Comparison of ENCODE assay signal across 8 cellular contexts in genomic region chr1:6491076-6491449, GRCh38. TPM values are rescaled to one million over a fixed set of nuclear protein-coding genes. Genes with fewer than 3 reads are reported as not detected.
DNase-seq lines count a peak whose midpoint lies in the region; ATAC-seq, FAIRE-seq and TF ChIP-seq lines count a peak whose summit lies in the region.

No MANE protein-coding gene starts in this region.

- peak overlapping the region; percentile 87 for H2AFZ ChIP-seq in astrocyte (ENCODE audit: low read depth, low read length)

- H3K9me3 Mint-ChIP-seq in activated T-cell treated with anti-CD3 and anti-CD28 coated beads, Interleukin-2, amount 50 U/mL, for 4 hours: no peaks in the 10 kb centered on the region
- H3K9me3 Mint-ChIP-seq in astrocyte (ENCODE audit: unreplicated experiment): no peaks in the 10 kb centered on the region

- H3K27me3 Mint-ChIP-seq in activated T-cell treated with anti-CD3 and anti-CD28 coated beads, Interleukin-2, amount 50 U/mL, for 4 hours (ENCODE audit: low read depth): peaks cover 7% of the 10 kb centered on the region
- no peaks in the 10 kb centered on the region for H3K27me3 Mint-ChIP-seq in astrocyte (ENCODE audit: low read depth, unreplicated experiment)

- H3K36me3 Mint-ChIP-seq in activated T-cell treated with anti-CD3 and anti-CD28 coated beads, Interleukin-2, amount 50 U/mL, for 4 hours (ENCODE audit: insufficient read depth): no peaks in the 10 kb centered on the region
- peaks cover 2% of the 10 kb centered on the region for H3K36me3 Mint-ChIP-seq in astrocyte (ENCODE audit: low read depth, unreplicated experiment)

- peaks cover 51% of the 10 kb centered on the region for H3K79me2 ChIP-seq in astrocyte (ENCODE audit: insufficient read depth, low read length)

- H3K4me1 ChIP-seq in astrocyte (ENCODE audit: insufficient read depth, low read length) (peaks cover 49% of the 10 kb centered on the region), liver (ENCODE audit: control insufficient read depth in 4 of 4, insufficient read depth in 4 of 4, low read length in 3 of 4) (peaks cover 4 to 24% (median 15%) of the 10 kb centered on the region in 4 donors), tibial nerve (peaks cover 0 to 61% (median 14%) of the 10 kb centered on the region in 4 donors)

- no peak for TF ChIP-seq EP300 in tibial nerve (IDR thresholded peaks at IDR 0.05)

- H4K20me1 ChIP-seq in astrocyte (ENCODE audit: insufficient read depth, low read length): peaks cover 6% of the 10 kb centered on the region

- H3K4me1 Mint-ChIP-seq in activated T-cell treated with anti-CD3 and anti-CD28 coated beads, Interleukin-2, amount 50 U/mL, for 4 hours (ENCODE audit: low read depth): peaks cover 24% of the 10 kb centered on the region
- H3K4me1 Mint-ChIP-seq in astrocyte (ENCODE audit: low read depth, unreplicated experiment): peaks cover 10% of the 10 kb centered on the region

- no peak for TF ChIP-seq RAD21 in liver (IDR thresholded peaks at IDR 0.05)

- TF ChIP-seq CTCF in astrocyte (IDR thresholded peaks at IDR 0.05; ENCODE audit: insufficient read depth, low read depth, low read length) (no peak), liver (IDR thresholded peaks at IDR 0.05; ENCODE audit: low read depth, low read length, missing input control) (no peak), tibial nerve (IDR thresholded peaks at IDR 0.05) (no peak)

- 37% methylated on average over 6 of the region's 6 CpGs for WGBS in liver
- 51 to 56% methylated on average over 6 of the region's 6 CpGs for WGBS in tibial nerve, 2 donors

- H3K9ac ChIP-seq in astrocyte (ENCODE audit: low read length): peak overlapping the region; percentile 96
- H3K9ac ChIP-seq in liver (ENCODE audit: low read depth in 1 of 2, low read length in 2 of 2): peak overlapping the region; percentile 19 to 43

- no peak for ATAC-seq in activated T-cell treated with anti-CD3 and anti-CD28 coated beads, Interleukin-2, amount 50 U/mL, for 4 hours
- ATAC-seq in GM18907 (IDR thresholded peaks at IDR 0.05; ENCODE audit: unreplicated experiment): no peak

- H3K4me3 ChIP-seq in astrocyte (ENCODE audit: insufficient read depth, low read depth, low read length) (peak overlapping the region; percentile 91), liver (ENCODE audit: low read depth in 1 of 3, low read length in 3 of 3) (peak overlapping the region; percentile 29 to 84 (median 42)), tibial nerve (peak overlapping the region in 3 of 4 donors; percentile 11 to 56 (median 53))

- peak overlapping the region; percentile 80 for H3K4me3 Mint-ChIP-seq in activated T-cell treated with anti-CD3 and anti-CD28 coated beads, Interleukin-2, amount 50 U/mL, for 4 hours
- peak overlapping the region; percentile 86 for H3K4me3 Mint-ChIP-seq in astrocyte (ENCODE audit: unreplicated experiment)

- H3K9me3 ChIP-seq in astrocyte (ENCODE audit: insufficient read depth, low read depth, low read length) (no peaks in the 10 kb centered on the region), liver (ENCODE audit: control insufficient read depth in 4 of 4, low read length in 3 of 4) (no peaks in the 10 kb centered on the region), tibial nerve (no peaks in the 10 kb centered on the region)

- H3K27me3 ChIP-seq in astrocyte (ENCODE audit: insufficient read depth, low read length) (no peaks in the 10 kb centered on the region), liver (ENCODE audit: control insufficient read depth in 4 of 4, insufficient read depth in 4 of 4, low read length in 3 of 4) (no peaks in the 10 kb centered on the region), tibial nerve (peaks cover 0 to 24% of the 10 kb centered on the region in 2 donors)

- no peak for FAIRE-seq in astrocyte (lab: Jason Lieb, UNC)

- H3K27ac ChIP-seq in astrocyte (ENCODE audit: low read depth, low read length) (peak overlapping the region; percentile 95), liver (ENCODE audit: low read depth in 1 of 2, low read length in 2 of 2) (peak overlapping the region in 1 of 2 donors; percentile 21), tibial nerve (peak overlapping the region in 2 of 4 donors; percentile 72 to 75)

- peak overlapping the region; percentile 86 for H3K27ac Mint-ChIP-seq in astrocyte (ENCODE audit: unreplicated experiment)

- TF ChIP-seq POLR2A in tibial nerve (IDR thresholded peaks at IDR 0.05): no peak

- peak overlapping the region; percentile 100 for H3K4me2 ChIP-seq in astrocyte (ENCODE audit: low read length)

- H3K36me3 ChIP-seq in astrocyte (ENCODE audit: insufficient read depth, low read length) (no peaks in the 10 kb centered on the region), liver (ENCODE audit: control insufficient read depth in 4 of 4, insufficient read depth in 3 of 4, low read depth in 1 of 4, low read length in 3 of 4) (no peaks in the 10 kb centered on the region), tibial nerve (no peaks in the 10 kb centered on the region)

- DNase-seq in activated T-cell treated with anti-CD3 and anti-CD28 coated beads, Interleukin-2, amount 50 U/mL, for 4 hours: no peak
- DNase-seq in activated T-cell treated with anti-CD3 and anti-CD28 coated beads for 4 hours (no peak), astrocyte (ENCODE audit: low read depth) (no peak), tibial nerve (ENCODE audit: low spot score in 2 of 2) (no peak), mesenteric fat pad (ENCODE audit: low spot score) (no peak), inferior parietal cortex (ENCODE audit: extremely low spot score) (no peak)

TF ChIP-seq in liver, 16 proteins besides CTCF, POLR2A, EP300 and RAD21:
- TF ChIP-seq MAX (IDR thresholded peaks at IDR 0.05) (no peak), SP1 (IDR thresholded peaks at IDR 0.05) (no peak), YY1 (IDR thresholded peaks at IDR 0.05) (no peak), GABPA (IDR thresholded peaks at IDR 0.05 in 1 of 2, conservative IDR thresholded peaks at IDR 0.05 in 1 of 2) (no peak), RXRA (IDR thresholded peaks at IDR 0.05) (no peak), HNF4G (IDR thresholded peaks at IDR 0.05) (no peak), REST (IDR thresholded peaks at IDR 0.05) (no peak), FOXA2 (IDR thresholded peaks at IDR 0.05) (no peak)
TF ChIP-seq in liver: peak in this region for 0.

RNA-seq across cellular contexts. Expression of gene PLEKHG5, which starts 0.4 kb away (rescaled TPM):
- total RNA-seq in activated T-cell treated with anti-CD3 and anti-CD28 coated beads, Interleukin-2, amount 50 U/mL, for 4 hours: 1 to 10 TPM; 1.2 to 2.1 (median 1.4) TPM
- total RNA-seq in astrocyte (23.0 and 25.1 TPM in 2 replicates), liver (1 to 10 TPM; 1.4 to 1.9 TPM), tibial nerve (10 to 100 TPM; 25.6 to 40.8 (median 30.8) TPM), mesenteric fat pad (9.3 TPM)
- polyA plus RNA-seq in liver: under 1 TPM; 0.28 to 0.81 TPM

RNA-seq across cellular contexts. Expression of gene TNFRSF25, which starts 25.1 kb away (rescaled TPM):
- 100 to 1,000 TPM; 137 to 149 (median 145) TPM for total RNA-seq in activated T-cell treated with anti-CD3 and anti-CD28 coated beads, Interleukin-2, amount 50 U/mL, for 4 hours
- total RNA-seq in astrocyte: 16.5 and 18.8 TPM in 2 replicates
- total RNA-seq in liver: 1 to 10 TPM; 2.2 to 2.6 TPM
- 1 to 10 TPM in 1 of 2 donors, under 1 TPM in 1; 0.78 to 1.9 TPM for polyA plus RNA-seq in liver
- 10 to 100 TPM; 32.3 to 79.8 (median 53.4) TPM for total RNA-seq in tibial nerve
- 6.0 TPM for total RNA-seq in mesenteric fat pad
